In the genomic region with DNA sequence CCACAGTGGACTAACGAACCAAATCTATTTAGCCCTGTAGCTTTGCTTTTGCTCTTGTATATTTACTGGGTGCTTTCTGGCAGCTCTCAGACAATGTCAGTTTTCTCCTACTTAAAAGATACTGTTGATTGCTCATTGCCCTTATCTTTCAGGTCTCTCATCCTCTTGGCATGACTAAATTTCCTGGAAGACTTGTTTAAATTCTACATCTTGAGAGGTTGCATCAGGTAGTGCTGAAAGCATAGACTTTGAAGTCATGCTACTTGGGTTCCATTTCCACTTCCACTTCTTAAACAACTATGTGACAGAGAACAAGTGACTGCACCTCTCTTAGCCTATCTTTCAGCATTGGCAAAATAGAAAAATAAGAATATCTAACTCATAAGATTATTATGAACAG, we compare ENCODE assay signal across 25 cellular contexts. TPM values are rescaled to one million over a fixed set of nuclear protein-coding genes. Genes with fewer than 3 reads are reported as not detected.
DNase-seq lines count a peak whose midpoint lies in the region; ATAC-seq and TF ChIP-seq lines count a peak whose summit lies in the region.
"Had no signal": no experiment of that assay in that cellular context is flagged by ENCODE, and none has a peak within 500 bp of the region (broad histone marks: within the 10 kb centered on the region; RNA-seq: fewer than 3 reads in every experiment).

No MANE protein-coding gene starts in this region.

- H2BK5ac ChIP-seq in mesenchymal stem cell (ENCODE audit: low read depth, low read length, poor library complexity, severe bottlenecking) = no peak overlapping the region

- ATAC-seq in activated T-cell treated with anti-CD3 and anti-CD28 coated beads, Interleukin-2, amount 50 U/mL, for 72 hours (replicated peaks in 1 of 2) = peak; percentile 60 to 78
- no peak for ATAC-seq in HG03139 (IDR thresholded peaks at IDR 0.05; ENCODE audit: unreplicated experiment)
- ATAC-seq: Right ventricle myocardium inferior had no signal

- H2BK15ac ChIP-seq in mesenchymal stem cell (ENCODE audit: low read depth, poor library complexity, severe bottlenecking) = no peak overlapping the region

- TF ChIP-seq CTCF in OCI-LY3 (IDR thresholded peaks at IDR 0.05; ENCODE audit: low read depth, low read length) (no peak), endothelial cell (IDR thresholded peaks at IDR 0.05; ENCODE audit: unreplicated experiment) (no peak), nephron progenitor cell (IDR thresholded peaks at IDR 0.05) (no peak)

- no peak overlapping the region for H2BK120ac ChIP-seq in mesenchymal stem cell (ENCODE audit: low read depth, low read length)

- H2BK12ac ChIP-seq in mesenchymal stem cell (ENCODE audit: low read length in 2 of 2) = no peak overlapping the region

- H3K27me3 ChIP-seq in OCI-LY3 (ENCODE audit: low read depth, low read length) = no peaks in the 10 kb centered on the region
- no peaks in the 10 kb centered on the region for H3K27me3 ChIP-seq in mesenchymal stem cell (ENCODE audit: control insufficient read depth in 1 of 2, insufficient read depth in 1 of 2, low read length in 2 of 2)
- H3K27me3 ChIP-seq: SJSA1 had no signal

- H4K8ac ChIP-seq in mesenchymal stem cell (ENCODE audit: low read length) = no peak overlapping the region

- H3K9me3 Mint-ChIP-seq in activated T-cell treated with anti-CD3 and anti-CD28 coated beads, Interleukin-2, amount 50 U/mL, for 72 hours = no peaks in the 10 kb centered on the region
- no peaks in the 10 kb centered on the region for H3K9me3 Mint-ChIP-seq in endothelial cell (ENCODE audit: unreplicated experiment)
- no peaks in the 10 kb centered on the region for H3K9me3 Mint-ChIP-seq in nephron progenitor cell
- H3K9me3 Mint-ChIP-seq: H9, HFFc6 had no signal

- H3K79me1 ChIP-seq in mesenchymal stem cell (replicated peaks; ENCODE audit: low read length, poor library complexity, severe bottlenecking) = no peaks in the 10 kb centered on the region

- H3K4me3 ChIP-seq in OCI-LY3 (ENCODE audit: low read length) (no peak overlapping the region), mesenchymal stem cell (ENCODE audit: insufficient read depth in 1 of 2, low read depth in 1 of 2, low read length in 2 of 2) (no peak overlapping the region)
- H3K4me3 ChIP-seq: GM23248, SJSA1 had no signal

- H3K4me1 Mint-ChIP-seq in activated T-cell treated with anti-CD3 and anti-CD28 coated beads, Interleukin-2, amount 50 U/mL, for 72 hours (ENCODE audit: low read depth) = peaks cover 7% of the 10 kb centered on the region
- no peaks in the 10 kb centered on the region for H3K4me1 Mint-ChIP-seq in endothelial cell (ENCODE audit: unreplicated experiment)
- peaks cover 8% of the 10 kb centered on the region for H3K4me1 Mint-ChIP-seq in nephron progenitor cell

- H3K36me3 Mint-ChIP-seq in activated T-cell treated with anti-CD3 and anti-CD28 coated beads, Interleukin-2, amount 50 U/mL, for 72 hours (ENCODE audit: insufficient read depth in 2 of 2) = no peaks in the 10 kb centered on the region
- H3K36me3 Mint-ChIP-seq in endothelial cell (ENCODE audit: low read depth, unreplicated experiment) (no peaks in the 10 kb centered on the region), nephron progenitor cell (ENCODE audit: low read depth) (no peaks in the 10 kb centered on the region)

- H3K27ac ChIP-seq in OCI-LY3 (ENCODE audit: low read length) (no peak overlapping the region), mesenchymal stem cell (ENCODE audit: low read length, poor library complexity, severe bottlenecking) (no peak overlapping the region)
- H3K27ac ChIP-seq: GM23248, KMS-11, SJSA1 had no signal

- DNase-seq in activated T-cell treated with anti-CD3 and anti-CD28 coated beads, Interleukin-2, amount 50 U/mL, for 72 hours = no peak
- no peak for DNase-seq in activated T-cell treated with anti-CD3 and anti-CD28 coated beads for 4 hours
- peak; percentile 85 for DNase-seq in amniotic epithelial cell (ENCODE audit: low read depth)
- DNase-seq in mesenchymal stem cell = peak; percentile 10
- DNase-seq in endothelial cell (ENCODE audit: low spot score) = no peak
- no peak for DNase-seq in nephron progenitor cell
- DNase-seq: BE2C, COR-L47, DMS 273 treated with DMSO at 0.1 percent for 48 hours, DMS79 treated with DMSO at 0.1 percent for 48 hours, GM23248, H9, HFFc6, NCI-H1105, NCI-H2081, NCI-H2171, NCI-H524 treated with DMSO at 0.1 percent for 48 hours, NCI-H82 had no signal

- H3K14ac ChIP-seq in mesenchymal stem cell (ENCODE audit: low read length in 2 of 2) = no peak overlapping the region

- no peaks in the 10 kb centered on the region for H3K79me2 ChIP-seq in OCI-LY3 (ENCODE audit: low read length)

- H2AFZ ChIP-seq in OCI-LY3 (ENCODE audit: low read depth, low read length) (peak overlapping the region; percentile 9; the same call in 1 of the 2 replicates), mesenchymal stem cell (ENCODE audit: low read depth, low read length) (no peak overlapping the region)
- H2AFZ ChIP-seq: GM23248 had no signal

- H3K4me1 ChIP-seq in OCI-LY3 (ENCODE audit: low read length) (peaks cover 9% of the 10 kb centered on the region; the same call in 1 of the 2 replicates), mesenchymal stem cell (ENCODE audit: control insufficient read depth, insufficient read depth, low read depth, low read length) (no peaks in the 10 kb centered on the region)
- H3K4me1 ChIP-seq: BE2C had no signal

- no peak overlapping the region for H3K27ac Mint-ChIP-seq in activated T-cell treated with anti-CD3 and anti-CD28 coated beads, Interleukin-2, amount 50 U/mL, for 72 hours
- H3K27ac Mint-ChIP-seq in endothelial cell (ENCODE audit: unreplicated experiment) (no peak overlapping the region), nephron progenitor cell (no peak overlapping the region)
- H3K27ac Mint-ChIP-seq: H9, HFFc6 had no signal

- H3K4me2 ChIP-seq in OCI-LY3 (ENCODE audit: low read length) = no peak overlapping the region
- no peak overlapping the region for H3K4me2 ChIP-seq in mesenchymal stem cell (ENCODE audit: low read length, poor library complexity, severe bottlenecking)
- H3K4me2 ChIP-seq: KMS-11 had no signal

- no peak overlapping the region for H3K23ac ChIP-seq in mesenchymal stem cell (ENCODE audit: low read length in 2 of 2)

- H3K9me3 ChIP-seq in OCI-LY3 (ENCODE audit: insufficient read depth, low read length) (no peaks in the 10 kb centered on the region), mesenchymal stem cell (ENCODE audit: control insufficient read depth, low read length) (no peaks in the 10 kb centered on the region)
- H3K9me3 ChIP-seq: BE2C, SJSA1 had no signal

- H2AK5ac ChIP-seq in mesenchymal stem cell (ENCODE audit: low read length, severe bottlenecking) = no peak overlapping the region

- H3K4ac ChIP-seq in mesenchymal stem cell (ENCODE audit: low read depth in 1 of 2, low read length in 2 of 2) = no peak overlapping the region

- no peak overlapping the region for H4K91ac ChIP-seq in mesenchymal stem cell (ENCODE audit: low read length)

- peaks cover 25% of the 10 kb centered on the region for H3K27me3 Mint-ChIP-seq in activated T-cell treated with anti-CD3 and anti-CD28 coated beads, Interleukin-2, amount 50 U/mL, for 72 hours (ENCODE audit: low read depth)
- H3K27me3 Mint-ChIP-seq in endothelial cell (ENCODE audit: unreplicated experiment) = no peaks in the 10 kb centered on the region
- H3K27me3 Mint-ChIP-seq in nephron progenitor cell (ENCODE audit: low read depth, poor library complexity) = peaks cover 2% of the 10 kb centered on the region

- no peaks in the 10 kb centered on the region for H4K20me1 ChIP-seq in OCI-LY3 (ENCODE audit: insufficient read depth, low read length)

- WGBS in mesenchymal stem cell = 67% methylated on average over 1 of the region's 1 CpG

- H3K36me3 ChIP-seq in OCI-LY3 (replicated peaks; ENCODE audit: low read depth, low read length) (no peaks in the 10 kb centered on the region), mesenchymal stem cell (ENCODE audit: control insufficient read depth in 1 of 2, insufficient read depth in 2 of 2, low read depth in 1 of 2, low read length in 2 of 2) (no peaks in the 10 kb centered on the region)
- H3K36me3 ChIP-seq: BE2C, SJSA1 had no signal

- no peak overlapping the region for H3K9ac ChIP-seq in OCI-LY3 (ENCODE audit: low read length)
- no peak overlapping the region for H3K9ac ChIP-seq in mesenchymal stem cell (ENCODE audit: low read length)
- H3K9ac ChIP-seq: GM23248, KMS-11 had no signal

- H3K18ac ChIP-seq in mesenchymal stem cell (ENCODE audit: low read depth in 1 of 2, low read length in 2 of 2) = no peak overlapping the region

- H3K4me3 Mint-ChIP-seq in activated T-cell treated with anti-CD3 and anti-CD28 coated beads, Interleukin-2, amount 50 U/mL, for 72 hours = peak overlapping the region in 1 of 2 donors; percentile 24
- H3K4me3 Mint-ChIP-seq in endothelial cell (ENCODE audit: unreplicated experiment) = no peak overlapping the region
- H3K4me3 Mint-ChIP-seq in nephron progenitor cell = no peak overlapping the region
- H3K4me3 Mint-ChIP-seq: H9, HFFc6 had no signal

RNA-seq across cellular contexts. Expression of a gene that starts 8.4 kb away (rescaled TPM):
- under 1 TPM in 1 of 2 donors, not detected in 1; 0.21 TPM for total RNA-seq in activated T-cell treated with anti-CD3 and anti-CD28 coated beads, Interleukin-2, amount 50 U/mL, for 72 hours
- polyA plus RNA-seq in mesenchymal stem cell (2013, experiment 1 of 2) = 4.9 TPM
- polyA plus RNA-seq in mesenchymal stem cell (2013, experiment 2 of 2) = 5.3 TPM
- total RNA-seq in endothelial cell (ENCODE audit: unreplicated experiment) = not detected
- total RNA-seq: GM23248, H9, Right ventricle myocardium inferior had no signal
- polyA plus RNA-seq: GM23248 had no signal

RNA-seq across cellular contexts. Expression of a gene that starts 41.8 kb away (rescaled TPM):
- 1 to 10 TPM; 3.6 to 5.1 TPM for total RNA-seq in activated T-cell treated with anti-CD3 and anti-CD28 coated beads, Interleukin-2, amount 50 U/mL, for 72 hours
- 20.2 TPM for polyA plus RNA-seq in mesenchymal stem cell (2013, experiment 1 of 2)
- polyA plus RNA-seq in mesenchymal stem cell (2013, experiment 2 of 2) = 21.1 TPM
- total RNA-seq in endothelial cell (ENCODE audit: unreplicated experiment) = 3.5 TPM

RNA-seq across cellular contexts. Expression of a gene that starts 45.8 kb away (rescaled TPM):
- not detected for total RNA-seq in activated T-cell treated with anti-CD3 and anti-CD28 coated beads, Interleukin-2, amount 50 U/mL, for 72 hours
- polyA plus RNA-seq in mesenchymal stem cell (2013, experiment 1 of 2) = not detected
- polyA plus RNA-seq in mesenchymal stem cell (2013, experiment 2 of 2) = not detected
- not detected for total RNA-seq in endothelial cell (ENCODE audit: unreplicated experiment)
- total RNA-seq: A673, GM23248, H9, HFFc6, HT1080, Right ventricle myocardium inferior, SJSA1 had no signal
- polyA plus RNA-seq: GM23248 had no signal

Comparison
In these comparisons a context has a peak if more than half of its experiments do, and no peak if none do; other contexts are left out.
1. DNase-seq: peak in amniotic epithelial cell (single experiment) and mesenchymal stem cell (single experiment); none in activated T-cell treated with anti-CD3 and anti-CD28 coated beads, Interleukin-2, amount 50 U/mL, for 72 hours (0 of 2), activated T-cell treated with anti-CD3 and anti-CD28 coated beads for 4 hours (single experiment), endothelial cell (single experiment) and nephron progenitor cell (single experiment).